In the genomic region with DNA sequence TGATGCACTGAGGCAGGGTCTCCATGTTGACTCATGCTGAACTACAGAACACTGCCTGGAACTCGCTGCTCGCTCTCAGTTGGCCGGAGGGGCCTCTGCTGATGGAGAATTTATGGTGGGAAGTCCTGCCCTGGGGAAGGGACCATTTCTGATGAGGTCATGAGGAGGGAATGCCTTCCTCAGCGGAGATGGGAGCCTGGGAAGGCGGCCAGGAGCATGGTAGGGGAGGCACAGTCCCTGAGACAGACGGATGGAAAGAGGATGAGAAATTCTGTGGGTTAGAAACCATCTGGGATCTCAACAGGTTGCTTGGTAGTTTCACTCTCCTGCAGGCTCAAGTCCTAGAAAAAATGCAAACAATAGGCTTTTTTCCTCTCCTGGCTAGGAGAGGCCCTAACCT, we compare ENCODE assay signal across 14 cellular contexts. TPM values are rescaled to one million over a fixed set of nuclear protein-coding genes. Genes with fewer than 3 reads are reported as not detected.
DNase-seq lines count a peak whose midpoint lies in the region; ATAC-seq, FAIRE-seq and TF ChIP-seq lines count a peak whose summit lies in the region.
"Had no signal": no experiment of that assay in that cellular context is flagged by ENCODE, and none has a peak within 500 bp of the region (broad histone marks: within the 10 kb centered on the region; RNA-seq: fewer than 3 reads in every experiment).

No MANE protein-coding gene starts in this region.

- no peak for TF ChIP-seq POLR2A in thyroid gland (IDR thresholded peaks at IDR 0.05)

- ATAC-seq in HG02763 (IDR thresholded peaks at IDR 0.05; ENCODE audit: unreplicated experiment) (no peak), pancreas (no peak), Right ventricle myocardium superior (ENCODE audit: poor library complexity) (no peak)
- ATAC-seq: lower lobe of right lung had no signal

- H3K36me3 ChIP-seq in thyroid gland (no peaks in the 10 kb centered on the region), pancreas (no peaks in the 10 kb centered on the region)
- H3K36me3 ChIP-seq: BE2C, lower lobe of right lung had no signal

- H3K9me3 ChIP-seq in thyroid gland (no peaks in the 10 kb centered on the region), pancreas (no peaks in the 10 kb centered on the region)
- H3K9me3 ChIP-seq: BE2C, lower lobe of right lung had no signal

- H3K27ac ChIP-seq in thyroid gland = no peak overlapping the region
- H3K27ac ChIP-seq in pancreas = no peak overlapping the region
- H3K27ac ChIP-seq: lower lobe of right lung had no signal

- DNase-seq in Daoy (ENCODE audit: low read depth) (peak; percentile 92), NCI-H1694 treated with DMSO at 0.1 percent for 48 hours (lab: John Stamatoyannopoulos, UW) (peak; percentile 53), dedifferentiated amniotic fluid mesenchymal stem cell (ENCODE audit: extremely low spot score) (peak; percentile 33), non-pigmented ciliary epithelial cell (ENCODE audit: low read depth) (peak; percentile 68), thyroid gland (no peak), pancreas (no peak), Right ventricle myocardium superior (no peak)
- DNase-seq: activated CD4-positive, alpha-beta T cell treated with anti-CD3 and anti-CD28 coated beads, Interleukin-2, amount 50 U/mL, for 48 hours; BE2C; lower lobe of right lung; NCI-H2107; NCI-H82 had no signal

- H3K27me3 ChIP-seq in thyroid gland (no peaks in the 10 kb centered on the region), pancreas (no peaks in the 10 kb centered on the region)
- H3K27me3 ChIP-seq: BE2C had no signal

- H3K4me1 ChIP-seq in thyroid gland (no peaks in the 10 kb centered on the region), pancreas (no peaks in the 10 kb centered on the region)
- H3K4me1 ChIP-seq: lower lobe of right lung had no signal

- intact Hi-C loops in thyroid gland (cut with DNase I) = no loop called here
- intact Hi-C loops in pancreas (cut with DNase I) = no loop called here
- intact Hi-C loops in Right ventricle myocardium superior (cut with DNase I) = no loop called here

- H3K4me3 ChIP-seq in thyroid gland (replicated peaks in 1 of 3) (no peak overlapping the region), pancreas (no peak overlapping the region)
- H3K4me3 ChIP-seq: lower lobe of right lung had no signal

- FAIRE-seq in pancreas (lab: Jason Lieb, UNC) = no peak
- FAIRE-seq: GM12892 had no signal

- TF ChIP-seq CTCF in thyroid gland (IDR thresholded peaks at IDR 0.05) = no peak
- no peak for TF ChIP-seq CTCF in pancreas (IDR thresholded peaks at IDR 0.05)

- WGBS in thyroid gland, 2 donors = 79 to 87% methylated on average over 6 of the region's 6 CpGs
- WGBS in pancreas, 2 donors = 83 to 85% methylated on average over 6 of the region's 6 CpGs

RNA-seq across cellular contexts. Expression of a gene that starts 56.8 kb away (rescaled TPM):
- 1,551 and 1,952 TPM in 2 replicates for total RNA-seq in Daoy (2014; rRNA removed; shearing (Covaris generic))
- total RNA-seq in thyroid gland = 100 to 1,000 TPM; 116 to 307 (median 226) TPM
- 100 to 1,000 TPM; 114 to 359 (median 249) TPM for total RNA-seq in pancreas
- 100 to 1,000 TPM; 304 to 482 TPM for polyA plus RNA-seq in pancreas
- 12,703 TPM for total RNA-seq in Right ventricle myocardium superior

Comparison
In these comparisons a context has a peak if more than half of its experiments do, and no peak if none do; other contexts are left out.
1. DNase-seq: peak in Daoy (single experiment), NCI-H1694 treated with DMSO at 0.1 percent for 48 hours (single experiment), dedifferentiated amniotic fluid mesenchymal stem cell (single experiment) and non-pigmented ciliary epithelial cell (single experiment); none in thyroid gland (0 of 2), pancreas (0 of 6) and Right ventricle myocardium superior (single experiment).